In genomic region chr10:79433324-79434222, GRCh38 we compare ENCODE assay signal across 15 cellular contexts. TPM values are rescaled to one million over a fixed set of nuclear protein-coding genes. Genes with fewer than 3 reads are reported as not detected.
DNase-seq lines count a peak whose midpoint lies in the region; ATAC-seq and TF ChIP-seq lines count a peak whose summit lies in the region.
"Had no signal": no experiment of that assay in that cellular context is flagged by ENCODE, and none has a peak within 500 bp of the region (broad histone marks: within the 10 kb centered on the region; RNA-seq: fewer than 3 reads in every experiment).

No MANE protein-coding gene starts in this region.

- CTCF ChIA-PET in AG04450 (lab: Charles Lee), result interaction anchor here (0.7 to 1.2 kb wide), 2 partner anchors 60 to 104 kb away, joined by 3 to 4 read pairs; no protein-coding TSS in a partner anchor

- no peak overlapping the region for H3K4me3 ChIP-seq in AG04450 (ENCODE audit: low read depth, low read length)
- H3K4me3 ChIP-seq in heart left ventricle, result no peak overlapping the region
- H3K4me3 ChIP-seq: mucosa of descending colon had no signal

- WGBS in heart left ventricle, 4 donors, result 48 to 57% (median 49%) methylated on average over 11 to 13 of the region's 13 CpGs

- DNase-seq in AG04450 (ENCODE audit: low read depth, low spot score), result no peak
- DNase-seq in activated naive CD8-positive, alpha-beta T cell treated with anti-CD3 and anti-CD28 coated beads for 36 hours, result no peak
- peak in 3 of 5 donors; percentile 30 to 76 (median 50) for DNase-seq in heart left ventricle
- DNase-seq in sciatic nerve (ENCODE audit: low spot score), result peak; percentile 62
- DNase-seq in GM03348 (ENCODE audit: low spot score), result no peak
- DNase-seq: activated CD4-positive, CD25-positive, alpha-beta regulatory T cell; central memory CD4-positive, alpha-beta T cell; mucosa of descending colon; NCI-H187; NK-92 treated with Interleukin-12 subunit alpha and Interleukin-12 subunit beta, amount 100 ng/mL, for 24 hours; small intestine had no signal

- H3K36me3 Mint-ChIP-seq in activated naive CD8-positive, alpha-beta T cell treated with anti-CD3 and anti-CD28 coated beads for 36 hours, result no peaks in the 10 kb centered on the region

- H3K27me3 ChIP-seq in AG04450 (ENCODE audit: control insufficient read depth, insufficient read depth, low read length), result no peaks in the 10 kb centered on the region
- no peaks in the 10 kb centered on the region for H3K27me3 ChIP-seq in heart left ventricle

- no peak for TF ChIP-seq CTCF in AG04450 (IDR thresholded peaks at IDR 0.05; ENCODE audit: low read depth, low read length)
- no peak for TF ChIP-seq CTCF in heart left ventricle (IDR thresholded peaks at IDR 0.05)

- TF ChIP-seq POLR2A in heart left ventricle (IDR thresholded peaks at IDR 0.05), result no peak

- peaks cover 16% of the 10 kb centered on the region for H3K4me1 Mint-ChIP-seq in activated naive CD8-positive, alpha-beta T cell treated with anti-CD3 and anti-CD28 coated beads for 36 hours
- H3K4me1 Mint-ChIP-seq: IgD-negative memory B cell had no signal

- intact Hi-C loops in heart left ventricle (cut with DNase I), result no loop called here
- intact Hi-C loops in sciatic nerve (cut with DNase I), result no loop called here

- no peaks in the 10 kb centered on the region for H3K9me3 Mint-ChIP-seq in activated naive CD8-positive, alpha-beta T cell treated with anti-CD3 and anti-CD28 coated beads for 36 hours
- H3K9me3 Mint-ChIP-seq: IgD-negative memory B cell had no signal

- H3K4me3 Mint-ChIP-seq in activated naive CD8-positive, alpha-beta T cell treated with anti-CD3 and anti-CD28 coated beads for 36 hours, result no peak overlapping the region
- H3K4me3 Mint-ChIP-seq: IgD-negative memory B cell had no signal

- peak; percentile 32 to 63 (median 52) for ATAC-seq in heart left ventricle
- ATAC-seq in sciatic nerve, result no peak
- ATAC-seq in HG02973 (IDR thresholded peaks at IDR 0.05; ENCODE audit: unreplicated experiment), result no peak
- no peak for ATAC-seq in GM21717 (IDR thresholded peaks at IDR 0.05; ENCODE audit: unreplicated experiment)
- ATAC-seq in HG02623 (IDR thresholded peaks at IDR 0.05; ENCODE audit: unreplicated experiment), result no peak
- ATAC-seq: mucosa of descending colon had no signal

- H3K36me3 ChIP-seq in heart left ventricle, result peaks cover 0 to 52% (median 38%) of the 10 kb centered on the region in 9 donors

- peaks cover 25 to 86% (median 73%) of the 10 kb centered on the region in 12 donors for H3K4me1 ChIP-seq in heart left ventricle

- H3K27ac Mint-ChIP-seq in activated naive CD8-positive, alpha-beta T cell treated with anti-CD3 and anti-CD28 coated beads for 36 hours, result peak overlapping the region; percentile 87

- peak overlapping the region; percentile 47 for H3K27ac ChIP-seq in AG04450 (ENCODE audit: low read depth, low read length)
- peak overlapping the region in 11 of 12 donors; percentile 14 to 94 (median 90) for H3K27ac ChIP-seq in heart left ventricle

- H3K27me3 Mint-ChIP-seq in activated naive CD8-positive, alpha-beta T cell treated with anti-CD3 and anti-CD28 coated beads for 36 hours, result no peaks in the 10 kb centered on the region
- H3K27me3 Mint-ChIP-seq: IgD-negative memory B cell had no signal

- POLR2A ChIA-PET in AG04450 (lab: Yijun Ruan, JAX), result interaction anchor here (0.5 kb wide), 1 partner anchor 12 kb away, joined by 3 read pairs; the partner anchor contains the start of gene ZCCHC24

- no peaks in the 10 kb centered on the region for H3K9me3 ChIP-seq in AG04450 (ENCODE audit: control insufficient read depth, insufficient read depth, low read length)
- no peaks in the 10 kb centered on the region for H3K9me3 ChIP-seq in heart left ventricle
- H3K9me3 ChIP-seq: mucosa of descending colon had no signal

RNA-seq across cellular contexts. Expression of gene ZCCHC24, which starts 11.9 kb away (rescaled TPM):
- 37.4 and 46.0 TPM in 2 replicates for polyA plus RNA-seq in AG04450 (2011; rRNA removed)
- 53.8 and 66.8 TPM in 2 replicates for polyA minus RNA-seq in AG04450 (2011; rRNA and poly(A)+ RNA removed)
- under 1 TPM; 0.78 to 0.80 TPM for total RNA-seq in activated naive CD8-positive, alpha-beta T cell treated with anti-CD3 and anti-CD28 coated beads for 36 hours
- total RNA-seq in heart left ventricle, result 100 to 1,000 TPM in 1 of 9 donors, 10 to 100 TPM in 8; 44.8 to 122 (median 51.9) TPM
- polyA plus RNA-seq in heart left ventricle, result 10 to 100 TPM; 18.7 to 40.7 TPM
- 150 TPM for total RNA-seq in sciatic nerve

Comparison
In these comparisons a context has a peak if more than half of its experiments do, and no peak if none do; other contexts are left out.
1. DNase-seq: peak in heart left ventricle (3 of 5) and sciatic nerve (single experiment); none in AG04450 (single experiment), activated naive CD8-positive, alpha-beta T cell treated with anti-CD3 and anti-CD28 coated beads for 36 hours (single experiment) and GM03348 (single experiment).
2. ATAC-seq: peak in heart left ventricle (4 of 4); none in sciatic nerve (single experiment), HG02973 (single experiment), GM21717 (single experiment) and HG02623 (single experiment).
3. RNA of gene ZCCHC24, which starts 11.9 kb away (total RNA-seq): 150 TPM in sciatic nerve (single experiment) and 44.8 to 122 TPM in heart left ventricle; 0.78 to 0.80 TPM in activated naive CD8-positive, alpha-beta T cell treated with anti-CD3 and anti-CD28 coated beads for 36 hours; every median in the first group is over 10 times any median in the second.